Comparison of ENCODE assay signal across 12 cellular contexts in genomic region chr6:64217721-64218603, GRCh38.
A peak's percentile ranks its signal among the peaks of the same experiment; 100 is the strongest.
DNase-seq lines count a peak whose midpoint lies in the region; ATAC-seq and TF ChIP-seq lines count a peak whose summit lies in the region.
"Had no signal": no experiment of that assay in that cellular context is flagged by ENCODE, and none has a peak within 500 bp of the region (broad histone marks: within the 10 kb centered on the region; RNA-seq: fewer than 3 reads in every experiment).

No MANE protein-coding gene starts in this region.

- no peak for TF ChIP-seq CTCF in activated CD8-positive, alpha-beta T cell treated with anti-CD3 and anti-CD28 coated beads for 36 hours (IDR thresholded peaks at IDR 0.05)

- H3K4me1 Mint-ChIP-seq in activated CD8-positive, alpha-beta T cell treated with anti-CD3 and anti-CD28 coated beads for 36 hours (ENCODE audit: low read depth) = no peaks in the 10 kb centered on the region

- H3K4me2 ChIP-seq in BLaER1 treated with 17β-estradiol and CSF1 and Interleukin-3, amounts not matched to agents 10 nM and 100 nM = peak overlapping the region in 7 of 11 experiments; percentile 2 to 59 (median 39); a peak in 10 of 22 replicates
- H3K4me2 ChIP-seq: KMS-11 had no signal

- H3K4me1 ChIP-seq in BLaER1 treated with 17β-estradiol and CSF1 and Interleukin-3, amounts not matched to agents 10 nM and 100 nM = peaks cover 0 to 19% (median 8%) of the 10 kb centered on the region in 10 experiments; a peak in 14 of 20 replicates
- H3K4me1 ChIP-seq: vagina had no signal

- H3K27ac ChIP-seq in BLaER1 treated with 17β-estradiol and CSF1 and Interleukin-3, amounts not matched to agents 10 nM and 100 nM = no peak overlapping the region
- H3K27ac ChIP-seq: KMS-11, vagina had no signal

- H4K20me1 ChIP-seq in BLaER1 treated with 17β-estradiol and CSF1 and Interleukin-3, amounts not matched to agents 10 nM and 100 nM = no peaks in the 10 kb centered on the region

- H3K27me3 ChIP-seq in BLaER1 treated with 17β-estradiol and CSF1 and Interleukin-3, amounts not matched to agents 10 nM and 100 nM = no peaks in the 10 kb centered on the region
- H3K27me3 ChIP-seq: vagina had no signal

- H3K36me3 ChIP-seq in BLaER1 treated with 17β-estradiol and CSF1 and Interleukin-3, amounts not matched to agents 10 nM and 100 nM = no peaks in the 10 kb centered on the region
- H3K36me3 ChIP-seq: vagina had no signal

- ATAC-seq in GM19397 (IDR thresholded peaks at IDR 0.05; ENCODE audit: unreplicated experiment) (peak; percentile 70), HG03442 (IDR thresholded peaks at IDR 0.05; ENCODE audit: unreplicated experiment) (peak; percentile 60), GM21737 (IDR thresholded peaks at IDR 0.05; ENCODE audit: unreplicated experiment) (no peak)
- no peak for ATAC-seq in activated CD8-positive, alpha-beta T cell treated with anti-CD3 and anti-CD28 coated beads for 36 hours

- no peaks in the 10 kb centered on the region for H3K36me3 Mint-ChIP-seq in activated CD8-positive, alpha-beta T cell treated with anti-CD3 and anti-CD28 coated beads for 36 hours (ENCODE audit: low read depth)

- H3K9ac ChIP-seq in BLaER1 treated with 17β-estradiol and CSF1 and Interleukin-3, amounts not matched to agents 10 nM and 100 nM = no peak overlapping the region
- H3K9ac ChIP-seq: KMS-11 had no signal

- no peak overlapping the region for H3K27ac Mint-ChIP-seq in activated CD8-positive, alpha-beta T cell treated with anti-CD3 and anti-CD28 coated beads for 36 hours
- H3K27ac Mint-ChIP-seq: HFFc6 had no signal

- H3K27me3 Mint-ChIP-seq in activated CD8-positive, alpha-beta T cell treated with anti-CD3 and anti-CD28 coated beads for 36 hours = no peaks in the 10 kb centered on the region

- peaks cover 5% of the 10 kb centered on the region for H3K9me3 Mint-ChIP-seq in activated CD8-positive, alpha-beta T cell treated with anti-CD3 and anti-CD28 coated beads for 36 hours

- CTCF ChIA-PET in activated CD8-positive, alpha-beta T cell treated with anti-CD3 and anti-CD28 coated beads for 36 hours (lab: Charles Lee) = no interaction called here

- DNase-seq in fibroblast of peridontal ligament (ENCODE audit: extremely low read depth) (peak; percentile 18), HuH-7 (ENCODE audit: low spot score) (no peak)
- DNase-seq in activated naive CD4-positive, alpha-beta T cell (lab: John Stamatoyannopoulos, UW) = no peak
- no peak for DNase-seq in activated CD8-positive, alpha-beta T cell treated with anti-CD3 and anti-CD28 coated beads for 36 hours
- DNase-seq: activated CD4-positive, alpha-beta T cell treated with anti-CD3 and anti-CD28 coated beads, Interleukin-2, amount 50 U/mL, for 4 hours; HFFc6 had no signal

- intact Hi-C loops in activated CD8-positive, alpha-beta T cell treated with anti-CD3 and anti-CD28 coated beads for 36 hours (cut with micrococcal nuclease) = no loop called here

- no peak overlapping the region for H3K4me3 ChIP-seq in BLaER1 treated with 17β-estradiol and CSF1 and Interleukin-3, amounts not matched to agents 10 nM and 100 nM
- H3K4me3 ChIP-seq: vagina had no signal

- H3K4me3 Mint-ChIP-seq in activated CD8-positive, alpha-beta T cell treated with anti-CD3 and anti-CD28 coated beads for 36 hours = no peak overlapping the region
- H3K4me3 Mint-ChIP-seq: HFFc6 had no signal

- POLR2A ChIA-PET in activated CD8-positive, alpha-beta T cell treated with anti-CD3 and anti-CD28 coated beads for 36 hours (lab: Charles Lee) = no interaction called here

- H3K9me3 ChIP-seq in BLaER1 treated with 17β-estradiol and CSF1 and Interleukin-3, amounts not matched to agents 10 nM and 100 nM (replicated peaks in 1 of 11) = no peaks in the 10 kb centered on the region
- H3K9me3 ChIP-seq: vagina had no signal

Comparison
In these comparisons a context has a peak if more than half of its experiments do, and no peak if none do; other contexts are left out.
1. ATAC-seq: peak in GM19397 (single experiment) and HG03442 (single experiment); none in GM21737 (single experiment) and activated CD8-positive, alpha-beta T cell treated with anti-CD3 and anti-CD28 coated beads for 36 hours (single experiment).